23 cellular contexts compared by ENCODE assay signal in the genomic region with DNA sequence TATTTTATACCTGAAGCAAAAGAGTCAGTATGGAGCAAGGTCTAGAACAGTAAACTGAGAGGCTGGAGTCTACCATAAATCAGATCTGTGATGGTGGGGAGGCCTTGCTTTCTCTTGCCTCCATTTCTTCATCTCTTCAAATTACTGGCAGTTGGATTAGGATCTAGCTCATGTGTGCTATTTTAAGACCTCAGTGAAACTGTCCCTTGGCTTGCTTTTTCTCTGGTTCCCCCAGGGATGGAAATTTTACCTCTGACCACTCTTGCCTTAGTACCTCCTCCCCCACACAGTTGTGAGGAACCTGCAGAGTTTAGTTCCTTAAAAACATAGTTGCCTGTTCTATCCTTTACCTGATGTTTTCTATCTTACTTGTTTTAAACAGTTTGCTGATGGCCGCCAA. TPM values are rescaled to one million over a fixed set of nuclear protein-coding genes. Genes with fewer than 3 reads are reported as not detected.
DNase-seq lines count a peak whose midpoint lies in the region; ATAC-seq, FAIRE-seq and TF ChIP-seq lines count a peak whose summit lies in the region.
"Had no signal": no experiment of that assay in that cellular context is flagged by ENCODE, and none has a peak within 500 bp of the region (broad histone marks: within the 10 kb centered on the region; RNA-seq: fewer than 3 reads in every experiment).

No MANE protein-coding gene starts in this region.

- intact Hi-C loops in activated CD8-positive, alpha-beta T cell treated with anti-CD3 and anti-CD28 coated beads for 36 hours (cut with micrococcal nuclease): no loop called here
- intact Hi-C loops in Panc1 (cut with micrococcal nuclease; ENCODE audit: unreplicated experiment): no loop called here
- intact Hi-C loops in HepG2 (cut with micrococcal nuclease; ENCODE audit: unreplicated experiment): no loop called here

- no peak for TF ChIP-seq CTCF in activated CD8-positive, alpha-beta T cell treated with anti-CD3 and anti-CD28 coated beads for 36 hours (IDR thresholded peaks at IDR 0.05)
- TF ChIP-seq CTCF in Panc1 (IDR thresholded peaks at IDR 0.05): no peak
- no peak for TF ChIP-seq CTCF in HepG2 (CRISPR knock-in tag; IDR thresholded peaks at IDR 0.05)
- no peak for TF ChIP-seq CTCF in mesothelial cell of epicardium (IDR thresholded peaks at IDR 0.05; ENCODE audit: unreplicated experiment)

- 0 out of 2 replicates have a peak, but pooled peaks cover 4% of the 10 kb centered on the region for H3K36me3 ChIP-seq in Panc1 (ENCODE audit: control insufficient read depth, insufficient read depth, low read length)
- H3K36me3 ChIP-seq in HepG2 (replicated peaks in 1 of 2; ENCODE audit: control insufficient read depth in 1 of 2, insufficient read depth in 2 of 2, low read length in 2 of 2): peaks cover 29 to 74% of the 10 kb centered on the region in 2 experiments

- peak overlapping the region; percentile 63 for H3K27ac Mint-ChIP-seq in activated CD8-positive, alpha-beta T cell treated with anti-CD3 and anti-CD28 coated beads for 36 hours
- H3K27ac Mint-ChIP-seq in activated CD8-positive, alpha-beta T cell treated with anti-CD3 and anti-CD28 coated beads, Interleukin-2, amount 10 ng/mL, durations not matched to agents 7 days and 5 days: no peak overlapping the region
- peak overlapping the region; percentile 35 for H3K27ac Mint-ChIP-seq in memory B cell
- no peak overlapping the region for H3K27ac Mint-ChIP-seq in mesothelial cell of epicardium
- H3K27ac Mint-ChIP-seq: B cell had no signal

- no peaks in the 10 kb centered on the region for H3K9me3 ChIP-seq in Panc1 (ENCODE audit: control insufficient read depth, insufficient read depth, low read depth, low read length)
- no peaks in the 10 kb centered on the region for H3K9me3 ChIP-seq in HepG2 (ENCODE audit: low read length)
- H3K9me3 ChIP-seq: Caco-2, HAP-1, SJCRH30 had no signal

- WGBS in HepG2 (ENCODE audit: low lambda C conversion rate): 90% methylated on average over 1 of the region's 1 CpG

- ATAC-seq in activated CD8-positive, alpha-beta T cell treated with anti-CD3 and anti-CD28 coated beads for 36 hours: no peak
- no peak for ATAC-seq in activated CD8-positive, alpha-beta T cell treated with anti-CD3 and anti-CD28 coated beads, Interleukin-2, amount 10 ng/mL, durations not matched to agents 7 days and 5 days
- ATAC-seq in Panc1 (no peak), memory B cell (ENCODE audit: low read depth) (no peak), HepG2 (no peak)
- ATAC-seq: PC-3 had no signal

- H3K9me3 Mint-ChIP-seq in activated CD8-positive, alpha-beta T cell treated with anti-CD3 and anti-CD28 coated beads for 36 hours: no peaks in the 10 kb centered on the region
- H3K9me3 Mint-ChIP-seq in activated CD8-positive, alpha-beta T cell treated with anti-CD3 and anti-CD28 coated beads, Interleukin-2, amount 10 ng/mL, durations not matched to agents 7 days and 5 days (ENCODE audit: insufficient read depth): no peaks in the 10 kb centered on the region
- no peaks in the 10 kb centered on the region for H3K9me3 Mint-ChIP-seq in memory B cell
- H3K9me3 Mint-ChIP-seq in mesothelial cell of epicardium: no peaks in the 10 kb centered on the region

- H3K36me3 Mint-ChIP-seq in activated CD8-positive, alpha-beta T cell treated with anti-CD3 and anti-CD28 coated beads for 36 hours (ENCODE audit: low read depth): peaks cover 67% of the 10 kb centered on the region
- H3K36me3 Mint-ChIP-seq in activated CD8-positive, alpha-beta T cell treated with anti-CD3 and anti-CD28 coated beads, Interleukin-2, amount 10 ng/mL, durations not matched to agents 7 days and 5 days (ENCODE audit: low read depth): peaks cover 69% of the 10 kb centered on the region
- H3K36me3 Mint-ChIP-seq in memory B cell (peaks cover 36% of the 10 kb centered on the region), mesothelial cell of epicardium (peaks cover 44% of the 10 kb centered on the region)

- CTCF ChIA-PET in activated CD8-positive, alpha-beta T cell treated with anti-CD3 and anti-CD28 coated beads for 36 hours (lab: Charles Lee): no interaction called here
- CTCF ChIA-PET in activated CD8-positive, alpha-beta T cell treated with anti-CD3 and anti-CD28 coated beads, Interleukin-2, amount 10 ng/mL, durations not matched to agents 7 days and 5 days (lab: Charles Lee): no interaction called here
- CTCF ChIA-PET in Panc1 (lab: Charles Lee) (no interaction called here), HepG2 (lab: Yijun Ruan, JAX; ENCODE audit: low intra/inter-chr PET ratio, low total read pairs) (no interaction called here)

- POLR2A ChIA-PET in activated CD8-positive, alpha-beta T cell treated with anti-CD3 and anti-CD28 coated beads for 36 hours (lab: Charles Lee): no interaction called here
- POLR2A ChIA-PET in activated CD8-positive, alpha-beta T cell treated with anti-CD3 and anti-CD28 coated beads, Interleukin-2, amount 10 ng/mL, durations not matched to agents 7 days and 5 days (lab: Charles Lee): no interaction called here
- POLR2A ChIA-PET in Panc1 (lab: Charles Lee): no interaction called here
- POLR2A ChIA-PET in HepG2 (lab: Yijun Ruan, JAX): interaction anchor here (4.4 kb wide), 1 partner anchor 34 kb away, joined by 27 read pairs; a partner anchor contains a TSS

- H4K20me1 ChIP-seq in HepG2 (ENCODE audit: insufficient read depth, low read length): no peaks in the 10 kb centered on the region

- TF ChIP-seq RAD21 in HepG2 (CRISPR knock-in tag; IDR thresholded peaks at IDR 0.05): no peak

- BruUV-seq in Panc1 (replicated peaks; lab: Mats Ljungman, UMichigan) (no TSS peak), HepG2 (replicated peaks; lab: Mats Ljungman, UMichigan) (no TSS peak)

- FAIRE-seq in GM12891 (lab: Jason Lieb, UNC) (peak; percentile 16), frontal cortex (lab: Jason Lieb, UNC) (no peak), HepG2 (lab: Jason Lieb, UNC) (no peak)
- FAIRE-seq: G401.6 had no signal

- TF ChIP-seq POLR2A in GM12891 (IDR thresholded peaks at IDR 0.05; ENCODE audit: low read depth, low read length) (no peak), HepG2 (IDR thresholded peaks at IDR 0.05; ENCODE audit: insufficient read depth in 1 of 2, low read depth in 2 of 2, low read length in 2 of 2) (no peak)

- no peaks in the 10 kb centered on the region for H3K27me3 ChIP-seq in Panc1 (ENCODE audit: control insufficient read depth, insufficient read depth, low read length)
- no peaks in the 10 kb centered on the region for H3K27me3 ChIP-seq in HepG2 (ENCODE audit: control insufficient read depth in 1 of 2, insufficient read depth in 2 of 2, low read length in 2 of 2)
- H3K27me3 ChIP-seq: SJCRH30 had no signal

- H3K4me2 ChIP-seq in HepG2 (ENCODE audit: low read depth, low read length): no peak overlapping the region

- H3K4me3 Mint-ChIP-seq in activated CD8-positive, alpha-beta T cell treated with anti-CD3 and anti-CD28 coated beads for 36 hours: no peak overlapping the region
- no peak overlapping the region for H3K4me3 Mint-ChIP-seq in activated CD8-positive, alpha-beta T cell treated with anti-CD3 and anti-CD28 coated beads, Interleukin-2, amount 10 ng/mL, durations not matched to agents 7 days and 5 days
- H3K4me3 Mint-ChIP-seq in memory B cell: no peak overlapping the region
- H3K4me3 Mint-ChIP-seq in mesothelial cell of epicardium: no peak overlapping the region
- H3K4me3 Mint-ChIP-seq: B cell had no signal

- H3K27me3 Mint-ChIP-seq in activated CD8-positive, alpha-beta T cell treated with anti-CD3 and anti-CD28 coated beads for 36 hours: no peaks in the 10 kb centered on the region
- no peaks in the 10 kb centered on the region for H3K27me3 Mint-ChIP-seq in activated CD8-positive, alpha-beta T cell treated with anti-CD3 and anti-CD28 coated beads, Interleukin-2, amount 10 ng/mL, durations not matched to agents 7 days and 5 days (ENCODE audit: low read depth)
- H3K27me3 Mint-ChIP-seq in memory B cell: no peaks in the 10 kb centered on the region
- H3K27me3 Mint-ChIP-seq in mesothelial cell of epicardium (ENCODE audit: low read depth): no peaks in the 10 kb centered on the region
- H3K27me3 Mint-ChIP-seq: B cell had no signal

- TF ChIP-seq EP300 in HepG2 (IDR thresholded peaks at IDR 0.05; ENCODE audit: low read depth in 2 of 2, low read length in 2 of 2): no peak
- TF ChIP-seq EP300 in HepG2 (CRISPR knock-in tag; IDR thresholded peaks at IDR 0.05; ENCODE audit: borderline replicate concordance): no peak

- no peak overlapping the region for H2AFZ ChIP-seq in HepG2 (ENCODE audit: low read length)
- H2AFZ ChIP-seq: GM23248 had no signal

- H3K4me1 ChIP-seq in Panc1 (ENCODE audit: control insufficient read depth, insufficient read depth, low read length) (peaks cover 31% of the 10 kb centered on the region), HepG2 (ENCODE audit: insufficient read depth, low read length) (peaks cover 10% of the 10 kb centered on the region; the same call in 1 of the 2 replicates)

- peaks cover 28% of the 10 kb centered on the region for H3K79me2 ChIP-seq in HepG2 (ENCODE audit: insufficient read depth, low read length)

- H3K27ac ChIP-seq in Panc1 (ENCODE audit: low read length) (peak overlapping the region; percentile 14; the same call in 1 of the 2 replicates), HepG2 (ENCODE audit: extremely low read length, insufficient read depth, low read length) (no peak overlapping the region)
- H3K27ac ChIP-seq: GM23248, RWPE1, SJCRH30 had no signal

- peaks cover 52% of the 10 kb centered on the region for H3K4me1 Mint-ChIP-seq in activated CD8-positive, alpha-beta T cell treated with anti-CD3 and anti-CD28 coated beads for 36 hours (ENCODE audit: low read depth)
- H3K4me1 Mint-ChIP-seq in activated CD8-positive, alpha-beta T cell treated with anti-CD3 and anti-CD28 coated beads, Interleukin-2, amount 10 ng/mL, durations not matched to agents 7 days and 5 days (ENCODE audit: low read depth): peaks cover 11% of the 10 kb centered on the region
- H3K4me1 Mint-ChIP-seq in memory B cell (peaks cover 20% of the 10 kb centered on the region), mesothelial cell of epicardium (peaks cover 10% of the 10 kb centered on the region)

- H3K4me3 ChIP-seq in Panc1 (ENCODE audit: low read depth in 2 of 2, low read length in 2 of 2) (no peak overlapping the region), HepG2 (replicated peaks in 1 of 3; ENCODE audit: insufficient read depth in 1 of 3, low read depth in 2 of 3, low read length in 3 of 3) (no peak overlapping the region)
- H3K4me3 ChIP-seq: GM23248, HAP-1, SJCRH30 had no signal

- no peak overlapping the region for H3K9ac ChIP-seq in HepG2 (ENCODE audit: insufficient read depth, low read depth, low read length)
- H3K9ac ChIP-seq: GM23248 had no signal

- no peak for DNase-seq in activated CD8-positive, alpha-beta T cell treated with anti-CD3 and anti-CD28 coated beads for 36 hours
- no peak for DNase-seq in activated CD8-positive, alpha-beta T cell treated with anti-CD3 and anti-CD28 coated beads, Interleukin-2, amount 10 ng/mL, durations not matched to agents 7 days and 5 days
- no peak for DNase-seq in GM12891 (ENCODE audit: insufficient read length, low spot score)
- DNase-seq in Panc1 (ENCODE audit: low read depth, low spot score): no peak
- DNase-seq in memory B cell (ENCODE audit: low spot score in 2 of 2): no peak
- DNase-seq in frontal cortex (ENCODE audit: low spot score in 2 of 2): no peak
- no peak for DNase-seq in HepG2 (ENCODE audit: low spot score)
- no peak for DNase-seq in mesothelial cell of epicardium (ENCODE audit: low spot score in 2 of 2, unreplicated experiment in 2 of 2)
- DNase-seq: Caco-2, GM23248, IMR-90, Kasumi-1, MV-4-11, NCI-H1417, NCI-H187 treated with DMSO at 0.1 percent for 48 hours, NCI-H226, NCI-H524 treated with DMSO at 0.1 percent for 48 hours, PC-3, SJCRH30 had no signal

- in situ Hi-C loops in Panc1 (cut with HindIII; ENCODE audit: low pct_unique_long_range_greater_than_20kb, low sequenced_read_pairs): no loop called here
- in situ Hi-C loops in HepG2 (cut with HindIII; ENCODE audit: extremely low pct_ligation_motif_present, low pct_unique_long_range_greater_than_20kb): no loop called here

RNA-seq across cellular contexts. Expression of a gene that starts 8.5 kb away (rescaled TPM):
- 10 to 100 TPM; 92.1 to 94.2 TPM for total RNA-seq in activated CD8-positive, alpha-beta T cell treated with anti-CD3 and anti-CD28 coated beads for 36 hours
- total RNA-seq in activated CD8-positive, alpha-beta T cell treated with anti-CD3 and anti-CD28 coated beads, Interleukin-2, amount 10 ng/mL, durations not matched to agents 7 days and 5 days: 10 to 100 TPM; 85.7 to 92.6 TPM
- 115 TPM for polyA plus RNA-seq in GM12891 (2012; ENCODE audit: low read depth, missing spikeins)
- total RNA-seq in Panc1 (2021; ENCODE audit: unreplicated experiment) (180 TPM), frontal cortex (58.3 TPM), HepG2 (2016; rRNA removed; fragmentation: Illumina TruSeq; extraction: Trizol) (191 and 200 TPM in 2 replicates), mesothelial cell of epicardium (56.1 to 58.5 TPM (median 57.3 TPM) in 3 replicates)
- polyA plus RNA-seq in Panc1 (2012; ENCODE audit: insufficient read length): 103 TPM
- total RNA-seq in HepG2 (2016; cell fraction: cytosol; rRNA removed; fragmentation: Illumina TruSeq; extraction: Trizol; ENCODE audit: low read depth): 220 and 308 TPM in 2 replicates
- 192 and 194 TPM in 2 replicates for total RNA-seq in HepG2 (2016; cell fraction: insoluble cytoplasmic fraction; rRNA removed; fragmentation: Illumina TruSeq; extraction: Trizol)
- 279 and 333 TPM in 2 replicates for total RNA-seq in HepG2 (2016; cell fraction: membrane; rRNA removed; fragmentation: Illumina TruSeq; extraction: Trizol)
- total RNA-seq in HepG2 (2016; cell fraction: nucleus; rRNA removed; fragmentation: Illumina TruSeq; extraction: Trizol): 116 and 125 TPM in 2 replicates
- 86.9 and 133 TPM in 2 replicates for polyA plus RNA-seq in HepG2 (2011; rRNA removed)
- 90.3 and 110 TPM in 2 replicates for polyA plus RNA-seq in HepG2 (2011; cell fraction: cytosol; rRNA removed)
- 36.1 and 45.4 TPM in 2 replicates for polyA plus RNA-seq in HepG2 (2011; cell fraction: nucleus; rRNA removed)
- polyA plus RNA-seq in HepG2 (2012): 61.8 and 116 TPM in 2 replicates
- polyA plus RNA-seq in HepG2 (2016; cell fraction: cytosol; fragmentation: Illumina TruSeq; extraction: Trizol; ENCODE audit: low read depth): 248 and 371 TPM in 2 replicates
- 171 and 177 TPM in 2 replicates for polyA plus RNA-seq in HepG2 (2016; cell fraction: insoluble cytoplasmic fraction; fragmentation: Illumina TruSeq; extraction: Trizol; ENCODE audit: low read depth)
- 243 and 316 TPM in 2 replicates for polyA plus RNA-seq in HepG2 (2016; cell fraction: membrane; fragmentation: Illumina TruSeq; extraction: Trizol; ENCODE audit: low read depth)
- 178 and 179 TPM in 2 replicates for polyA plus RNA-seq in HepG2 (2016; cell fraction: nucleus; fragmentation: Illumina TruSeq; extraction: Trizol; ENCODE audit: insufficient read depth, low read depth)
- 57.9 and 63.5 TPM in 2 replicates for polyA minus RNA-seq in HepG2 (2011; rRNA and poly(A)+ RNA removed; ENCODE audit: low replicate concordance)
- 22.6 and 28.8 TPM in 2 replicates for polyA minus RNA-seq in HepG2 (2011; cell fraction: cytosol; rRNA and poly(A)+ RNA removed)
- polyA minus RNA-seq in HepG2 (2011; cell fraction: nucleus; rRNA and poly(A)+ RNA removed): 64.8 and 69.5 TPM in 2 replicates

RNA-seq across cellular contexts. Expression of a gene that starts 33.2 kb away (rescaled TPM):
- 10 to 100 TPM; 60.1 to 62.0 TPM for total RNA-seq in activated CD8-positive, alpha-beta T cell treated with anti-CD3 and anti-CD28 coated beads for 36 hours
- 10 to 100 TPM; 35.9 to 39.2 TPM for total RNA-seq in activated CD8-positive, alpha-beta T cell treated with anti-CD3 and anti-CD28 coated beads, Interleukin-2, amount 10 ng/mL, durations not matched to agents 7 days and 5 days
- polyA plus RNA-seq in GM12891 (2012; ENCODE audit: low read depth, missing spikeins): 93.9 TPM
- total RNA-seq in Panc1 (2021; ENCODE audit: unreplicated experiment) (159 TPM), frontal cortex (46.5 TPM), HepG2 (2016; rRNA removed; fragmentation: Illumina TruSeq; extraction: Trizol) (163 and 184 TPM in 2 replicates), mesothelial cell of epicardium (74.4 to 78.9 TPM (median 75.7 TPM) in 3 replicates)
- polyA plus RNA-seq in Panc1 (2012; ENCODE audit: insufficient read length): 134 TPM
- total RNA-seq in HepG2 (2016; cell fraction: cytosol; rRNA removed; fragmentation: Illumina TruSeq; extraction: Trizol; ENCODE audit: low read depth): 87.4 and 106 TPM in 2 replicates
- total RNA-seq in HepG2 (2016; cell fraction: insoluble cytoplasmic fraction; rRNA removed; fragmentation: Illumina TruSeq; extraction: Trizol): 172 and 188 TPM in 2 replicates
- total RNA-seq in HepG2 (2016; cell fraction: membrane; rRNA removed; fragmentation: Illumina TruSeq; extraction: Trizol): 122 and 141 TPM in 2 replicates
- 137 and 149 TPM in 2 replicates for total RNA-seq in HepG2 (2016; cell fraction: nucleus; rRNA removed; fragmentation: Illumina TruSeq; extraction: Trizol)
- polyA plus RNA-seq in HepG2 (2011; rRNA removed): 157 and 184 TPM in 2 replicates
- polyA plus RNA-seq in HepG2 (2011; cell fraction: cytosol; rRNA removed): 179 and 195 TPM in 2 replicates
- polyA plus RNA-seq in HepG2 (2011; cell fraction: nucleus; rRNA removed): 50.7 TPM in 2 replicates
- polyA plus RNA-seq in HepG2 (2012): 127 and 151 TPM in 2 replicates
- polyA plus RNA-seq in HepG2 (2016; cell fraction: cytosol; fragmentation: Illumina TruSeq; extraction: Trizol; ENCODE audit: low read depth): 93.8 and 119 TPM in 2 replicates
- polyA plus RNA-seq in HepG2 (2016; cell fraction: insoluble cytoplasmic fraction; fragmentation: Illumina TruSeq; extraction: Trizol; ENCODE audit: low read depth): 155 and 169 TPM in 2 replicates
- 116 and 139 TPM in 2 replicates for polyA plus RNA-seq in HepG2 (2016; cell fraction: membrane; fragmentation: Illumina TruSeq; extraction: Trizol; ENCODE audit: low read depth)
- 215 and 223 TPM in 2 replicates for polyA plus RNA-seq in HepG2 (2016; cell fraction: nucleus; fragmentation: Illumina TruSeq; extraction: Trizol; ENCODE audit: insufficient read depth, low read depth)
- polyA minus RNA-seq in HepG2 (2011; rRNA and poly(A)+ RNA removed; ENCODE audit: low replicate concordance): 101 and 129 TPM in 2 replicates
- 36.3 and 44.5 TPM in 2 replicates for polyA minus RNA-seq in HepG2 (2011; cell fraction: cytosol; rRNA and poly(A)+ RNA removed)
- polyA minus RNA-seq in HepG2 (2011; cell fraction: nucleus; rRNA and poly(A)+ RNA removed): 24.2 and 24.3 TPM in 2 replicates

Comparison
In these comparisons a context has a peak if more than half of its experiments do, and no peak if none do; other contexts are left out.
1. H3K27ac Mint-ChIP-seq: peak in activated CD8-positive, alpha-beta T cell treated with anti-CD3 and anti-CD28 coated beads for 36 hours (single experiment) and memory B cell (single experiment); none in activated CD8-positive, alpha-beta T cell treated with anti-CD3 and anti-CD28 coated beads, Interleukin-2, amount 10 ng/mL, durations not matched to agents 7 days and 5 days (single experiment) and mesothelial cell of epicardium (single experiment).